In the genomic region with DNA sequence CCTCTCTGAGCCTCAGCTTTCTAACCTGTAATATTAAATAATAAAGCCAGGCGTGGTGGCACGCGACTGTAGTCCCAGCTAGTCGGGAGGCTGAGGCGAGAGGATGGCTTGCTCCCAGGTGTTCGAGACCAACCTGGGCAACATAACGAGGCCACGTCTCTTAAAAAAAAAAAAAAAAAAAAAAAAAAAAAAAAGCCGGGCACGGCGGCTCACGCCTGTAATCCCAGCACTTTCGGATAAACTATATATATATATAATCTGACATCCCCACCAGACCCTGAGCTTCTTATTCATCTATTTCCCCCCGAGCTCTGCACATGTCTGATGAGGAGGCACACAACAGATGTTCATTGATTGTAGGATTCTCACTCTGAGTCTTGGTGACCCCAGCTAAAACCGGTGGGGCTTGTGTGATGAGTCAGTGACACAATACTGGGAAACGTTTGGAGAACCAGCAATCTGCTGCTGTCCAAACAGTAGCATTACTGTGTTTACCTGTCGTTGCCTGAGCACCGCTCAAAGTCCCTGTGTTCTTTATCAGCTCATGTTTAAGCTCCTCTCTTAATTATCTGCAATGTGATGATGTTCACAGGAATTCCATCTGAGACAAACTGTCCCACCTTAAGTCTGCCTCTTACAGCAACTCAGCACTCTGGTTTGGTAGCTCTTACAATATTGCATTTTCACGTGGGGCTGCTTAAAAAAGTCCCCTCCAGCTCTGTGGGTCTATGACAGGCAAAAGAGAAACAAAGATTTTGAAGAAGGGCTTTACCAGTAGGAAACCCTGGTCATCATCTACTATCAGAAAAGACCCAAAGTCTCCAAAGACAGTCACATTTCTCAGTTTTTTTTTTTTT, we compare ENCODE assay signal across 8 cellular contexts. TPM values are rescaled to one million over a fixed set of nuclear protein-coding genes. Genes with fewer than 3 reads are reported as not detected.
DNase-seq lines count a peak whose midpoint lies in the region; ATAC-seq and TF ChIP-seq lines count a peak whose summit lies in the region.

No MANE protein-coding gene starts in this region.

- POLR2A ChIA-PET in RWPE1 (lab: Yijun Ruan, JAX; ENCODE audit: low non-redundant PET), result interaction anchor here (0.5 to 0.9 kb wide), 3 partner anchors 20 to 102 kb away, joined by 3 to 5 read pairs (median 3); partner anchors contain the start of gene RNF114
- POLR2A ChIA-PET in naive thymus-derived CD4-positive, alpha-beta T cell (lab: Charles Lee), result interaction anchor here (0.6 to 5.5 kb wide), 3 partner anchors 10 to 626 kb away, joined by 3 to 44 read pairs (median 3); partner anchors contain the start of gene RNF114

- peak overlapping the region; percentile 97 for H3K9ac ChIP-seq in endodermal cell (ENCODE audit: extremely low read depth, low read length, poor library complexity, severe bottlenecking)

- peak; percentile 25 for DNase-seq in AG10803 (ENCODE audit: low read depth)
- DNase-seq in HAP-1 (ENCODE audit: low spot score in 2 of 2), result no peak
- peak; percentile 88 for DNase-seq in RWPE1 (ENCODE audit: low spot score)
- DNase-seq in endodermal cell, result peak; percentile 68
- DNase-seq in naive thymus-derived CD4-positive, alpha-beta T cell, result no peak
- DNase-seq in NOMO-1 treated with dmso at 0.1 percent for 144 hours (lab: John Stamatoyannopoulos, UW; ENCODE audit: unreplicated experiment), result no peak
- DNase-seq in NCI-H1436 (lab: John Stamatoyannopoulos, UW), result no peak

- no peak for ATAC-seq in naive thymus-derived CD4-positive, alpha-beta T cell
- no peak for ATAC-seq in HG02798 (IDR thresholded peaks at IDR 0.05; ENCODE audit: poor library complexity, unreplicated experiment)

- peak overlapping the region; percentile 100 for H3K27ac Mint-ChIP-seq in endodermal cell
- peak overlapping the region; percentile 97 to 100 (median 99) for H3K27ac Mint-ChIP-seq in naive thymus-derived CD4-positive, alpha-beta T cell

- H3K27ac ChIP-seq in RWPE1, result peak overlapping the region; percentile 98
- H3K27ac ChIP-seq in endodermal cell (ENCODE audit: low read depth, low read length), result peak overlapping the region; percentile 100
- peak overlapping the region; percentile 100 for H3K27ac ChIP-seq in naive thymus-derived CD4-positive, alpha-beta T cell (ENCODE audit: low read depth, low read length)

- peaks cover 4% of the 10 kb centered on the region for H3K4me1 ChIP-seq in HAP-1
- peaks cover 6% of the 10 kb centered on the region for H3K4me1 ChIP-seq in endodermal cell (ENCODE audit: control insufficient read depth, insufficient read depth, low read length)
- H3K4me1 ChIP-seq in naive thymus-derived CD4-positive, alpha-beta T cell (ENCODE audit: control insufficient read depth in 2 of 2, insufficient read depth in 2 of 2, low read length in 2 of 2), result peaks cover 11 to 16% of the 10 kb centered on the region in 2 donors

- intact Hi-C loops in naive thymus-derived CD4-positive, alpha-beta T cell (cut with micrococcal nuclease), result loop anchor here (2.0 to 5.0 kb wide), 2 partner anchors 640 to 869 kb away; partner anchors contain the start of gene CSE1L (in 1 of the 2)

- H3K4me3 ChIP-seq in AG10803 (ENCODE audit: low read length), result peak overlapping the region; percentile 98
- H3K4me3 ChIP-seq in HAP-1, result peak overlapping the region; percentile 100
- H3K4me3 ChIP-seq in endodermal cell (ENCODE audit: low read length), result peak overlapping the region; percentile 98
- peak overlapping the region; percentile 93 for H3K4me3 ChIP-seq in naive thymus-derived CD4-positive, alpha-beta T cell (ENCODE audit: low read length)

- H3K36me3 Mint-ChIP-seq in endodermal cell (ENCODE audit: low read depth), result no peaks in the 10 kb centered on the region
- H3K36me3 Mint-ChIP-seq in naive thymus-derived CD4-positive, alpha-beta T cell, result no peaks in the 10 kb centered on the region

- no peak for TF ChIP-seq CTCF in AG10803 (conservative IDR thresholded peaks at IDR 0.05; ENCODE audit: low read length)
- no peak for TF ChIP-seq CTCF in RWPE1 (conservative IDR thresholded peaks at IDR 0.05; ENCODE audit: low read depth)
- no peak for TF ChIP-seq CTCF in endodermal cell (conservative IDR thresholded peaks at IDR 0.05)

- peaks cover 6% of the 10 kb centered on the region for H3K9me3 Mint-ChIP-seq in endodermal cell
- H3K9me3 Mint-ChIP-seq in naive thymus-derived CD4-positive, alpha-beta T cell, result no peaks in the 10 kb centered on the region

- CTCF ChIA-PET in RWPE1 (lab: Yijun Ruan, JAX), result interaction anchor here (0.5 to 1.4 kb wide), 10 partner anchors 13 to 729 kb away, joined by 3 to 11 read pairs (median 5); no protein-coding TSS in a partner anchor
- CTCF ChIA-PET in naive thymus-derived CD4-positive, alpha-beta T cell (lab: Charles Lee), result interaction anchor here (0.6 to 1.3 kb wide), 3 partner anchors 13 to 268 kb away, joined by 3 to 6 read pairs (median 4); no protein-coding TSS in a partner anchor

- peaks cover 21% of the 10 kb centered on the region for H3K4me1 Mint-ChIP-seq in endodermal cell
- peaks cover 21 to 44% (median 36%) of the 10 kb centered on the region in 7 donors for H3K4me1 Mint-ChIP-seq in naive thymus-derived CD4-positive, alpha-beta T cell

- no peaks in the 10 kb centered on the region for H3K27me3 ChIP-seq in HAP-1 (ENCODE audit: low read depth)
- no peaks in the 10 kb centered on the region for H3K27me3 ChIP-seq in endodermal cell (ENCODE audit: control insufficient read depth, insufficient read depth, low read length, poor library complexity, severe bottlenecking)
- no peaks in the 10 kb centered on the region for H3K27me3 ChIP-seq in naive thymus-derived CD4-positive, alpha-beta T cell (ENCODE audit: control insufficient read depth in 2 of 2, insufficient read depth in 2 of 2, low read length in 2 of 2)

- peaks cover 9% of the 10 kb centered on the region for H3K27me3 Mint-ChIP-seq in endodermal cell (ENCODE audit: insufficient read depth)
- no peaks in the 10 kb centered on the region for H3K27me3 Mint-ChIP-seq in naive thymus-derived CD4-positive, alpha-beta T cell

- H3K9me3 ChIP-seq in HAP-1 (no peaks in the 10 kb centered on the region; the same call in 1 of the 2 replicates), endodermal cell (ENCODE audit: control insufficient read depth, low read length) (no peaks in the 10 kb centered on the region)
- no peaks in the 10 kb centered on the region for H3K9me3 ChIP-seq in naive thymus-derived CD4-positive, alpha-beta T cell (ENCODE audit: control insufficient read depth in 2 of 3, low read length in 3 of 3)

- WGBS in endodermal cell (ENCODE audit: insufficient coverage in 1 of 2, insufficient read length in 1 of 2), 2 experiments, result 62 to 63% methylated on average over 5 to 14 of the region's 19 CpGs

- peaks cover 2% of the 10 kb centered on the region; the same call in 1 of the 2 replicates for H3K36me3 ChIP-seq in HAP-1 (replicated peaks)
- H3K36me3 ChIP-seq in endodermal cell (ENCODE audit: control insufficient read depth, insufficient read depth, low read length), result peaks cover 5% of the 10 kb centered on the region
- H3K36me3 ChIP-seq in naive thymus-derived CD4-positive, alpha-beta T cell (ENCODE audit: control insufficient read depth in 2 of 3, insufficient read depth in 3 of 3, low read length in 3 of 3), result peaks cover 0 to 11% (median 0%) of the 10 kb centered on the region in 3 experiments

- peak overlapping the region; percentile 86 for H3K4me3 Mint-ChIP-seq in endodermal cell
- peak overlapping the region; percentile 96 to 99 (median 97) for H3K4me3 Mint-ChIP-seq in naive thymus-derived CD4-positive, alpha-beta T cell

- in situ Hi-C loops in HAP-1 (cut with MboI; ENCODE audit: low sequenced_read_pairs), result no loop called here

RNA-seq across cellular contexts. Expression of gene SPATA2, which starts 1.0 kb away (rescaled TPM):
- 10 to 100 TPM in 1 of 2 donors, 1 to 10 TPM in 1; 8.6 to 10.4 TPM for total RNA-seq in endodermal cell
- polyA plus RNA-seq in endodermal cell (2013, experiment 1 of 2), result 10.2 TPM
- polyA plus RNA-seq in endodermal cell (2013, experiment 2 of 2), result 8.3 TPM
- total RNA-seq in naive thymus-derived CD4-positive, alpha-beta T cell, result 10 to 100 TPM in 2 of 5 experiments, 1 to 10 TPM in 3; 9.0 to 18.4 (median 10.0) TPM
- polyA plus RNA-seq in naive thymus-derived CD4-positive, alpha-beta T cell, result 1 to 10 TPM; 2.7 to 7.4 TPM

RNA-seq across cellular contexts. Expression of gene RNF114, which starts 19.8 kb away (rescaled TPM):
- 10 to 100 TPM; 48.8 to 52.5 TPM for total RNA-seq in endodermal cell
- polyA plus RNA-seq in endodermal cell (2013, experiment 1 of 2), result 91.4 TPM
- polyA plus RNA-seq in endodermal cell (2013, experiment 2 of 2), result 92.1 TPM
- total RNA-seq in naive thymus-derived CD4-positive, alpha-beta T cell, result 100 to 1,000 TPM in 3 of 5 experiments, 10 to 100 TPM in 2; 67.1 to 113 (median 101) TPM
- 100 to 1,000 TPM; 130 to 143 TPM for polyA plus RNA-seq in naive thymus-derived CD4-positive, alpha-beta T cell

Comparison
In these comparisons a context has a peak if more than half of its experiments do, and no peak if none do; other contexts are left out.
1. DNase-seq: peak in AG10803 (single experiment), RWPE1 (single experiment) and endodermal cell (single experiment); none in HAP-1 (0 of 2), naive thymus-derived CD4-positive, alpha-beta T cell (0 of 9), NOMO-1 treated with dmso at 0.1 percent for 144 hours (single experiment) and NCI-H1436 (single experiment).
2. Peak in every context shown above with its lines, with median percentiles within 50 percentile points of each other: H3K4me3 ChIP-seq and H3K27ac ChIP-seq.